5 cellular contexts compared by ENCODE assay signal in genomic region chr6:66418906-66419305, GRCh38.
"Had no signal": no experiment of that assay in that cellular context is flagged by ENCODE, and none has a peak within 500 bp of the region (broad histone marks: within the 10 kb centered on the region; RNA-seq: fewer than 3 reads in every experiment).

No MANE protein-coding gene starts in this region.

- H2AFZ ChIP-seq: GM23338 had no signal

- H3K4me2 ChIP-seq: GM23338 had no signal

- H3K27ac ChIP-seq: HL-60 had no signal

- H3K4me3 ChIP-seq: GM23338 had no signal

- DNase-seq: H9, HCEC 1CT, IMR-90 had no signal

- ATAC-seq: GM23338 had no signal
